In genomic region chr4:8345946-8346814, GRCh38 we compare ENCODE assay signal across 18 cellular contexts.
"Had no signal": no experiment of that assay in that cellular context is flagged by ENCODE, and none has a peak within 500 bp of the region (broad histone marks: within the 10 kb centered on the region; RNA-seq: fewer than 3 reads in every experiment).

No MANE protein-coding gene starts in this region.

- H3K9me3 ChIP-seq: mucosa of descending colon, thoracic aorta had no signal

- H3K4me2 ChIP-seq: smooth muscle cell had no signal

- H3K9me3 Mint-ChIP-seq: activated naive CD4-positive, alpha-beta T cell treated with anti-CD3 and anti-CD28 coated beads, Interleukin-2, amount 50 U/mL, for 24 hours; naive thymus-derived CD4-positive, alpha-beta T cell; stimulated activated naive CD8-positive, alpha-beta T cell treated with anti-CD3 and anti-CD28 coated beads, Interleukin-15, Interleukin-2, amounts not matched to agents 100 ng/mL and 50 ng/mL, for 24 hours had no signal

- H3K27ac ChIP-seq: thoracic aorta, VCaP had no signal

- H3K4me3 Mint-ChIP-seq: activated naive CD4-positive, alpha-beta T cell treated with anti-CD3 and anti-CD28 coated beads, Interleukin-2, amount 50 U/mL, for 24 hours; naive thymus-derived CD4-positive, alpha-beta T cell; stimulated activated naive CD8-positive, alpha-beta T cell treated with anti-CD3 and anti-CD28 coated beads, Interleukin-15, Interleukin-2, amounts not matched to agents 100 ng/mL and 50 ng/mL, for 24 hours had no signal

- H3K36me3 Mint-ChIP-seq: activated naive CD4-positive, alpha-beta T cell treated with anti-CD3 and anti-CD28 coated beads, Interleukin-2, amount 50 U/mL, for 24 hours had no signal

- H3K27ac Mint-ChIP-seq: activated naive CD4-positive, alpha-beta T cell treated with anti-CD3 and anti-CD28 coated beads, Interleukin-2, amount 50 U/mL, for 24 hours; naive thymus-derived CD4-positive, alpha-beta T cell; stimulated activated naive CD8-positive, alpha-beta T cell treated with anti-CD3 and anti-CD28 coated beads, Interleukin-15, Interleukin-2, amounts not matched to agents 100 ng/mL and 50 ng/mL, for 24 hours had no signal

- H3K4me3 ChIP-seq: mucosa of descending colon, smooth muscle cell, thoracic aorta had no signal

- H3K4me1 Mint-ChIP-seq: activated naive CD4-positive, alpha-beta T cell treated with anti-CD3 and anti-CD28 coated beads, Interleukin-2, amount 50 U/mL, for 24 hours; naive thymus-derived CD4-positive, alpha-beta T cell had no signal

- H3K36me3 ChIP-seq: thoracic aorta had no signal

- H3K27me3 Mint-ChIP-seq: stimulated activated naive CD8-positive, alpha-beta T cell treated with anti-CD3 and anti-CD28 coated beads, Interleukin-15, Interleukin-2, amounts not matched to agents 100 ng/mL and 50 ng/mL, for 24 hours had no signal

- DNase-seq: activated CD4-positive, alpha-beta T cell treated with anti-CD3 and anti-CD28 coated beads for 1 hour; activated CD4-positive, alpha-beta T cell treated with anti-CD3 and anti-CD28 coated beads, Interleukin-2, amount 50 U/mL, for 4 hours; activated T-cell treated with anti-CD3 and anti-CD28 coated beads for 4 hours; amniotic stem cell; central memory CD4-positive, alpha-beta T cell; effector memory CD4-positive, alpha-beta T cell; left colon; mammary epithelial cell; mucosa of descending colon; naive thymus-derived CD4-positive, alpha-beta T cell; stimulated activated CD4-positive, alpha-beta T cell treated with anti-CD3 and anti-CD28 coated beads, Interleukin-4, amount 100 ng/mL, for 4 hours; stimulated activated CD8-positive, alpha-beta memory T cell treated with anti-CD3 and anti-CD28 coated beads, Interleukin-4, amount 100 ng/mL, for 48 hours had no signal

- ATAC-seq: left colon; mucosa of descending colon; naive thymus-derived CD4-positive, alpha-beta T cell; SK-N-SH treated with all-trans-retinoic acid at 6 μM for 48 hours had no signal
